Comparison of ENCODE assay signal across 8 cellular contexts in the genomic region with DNA sequence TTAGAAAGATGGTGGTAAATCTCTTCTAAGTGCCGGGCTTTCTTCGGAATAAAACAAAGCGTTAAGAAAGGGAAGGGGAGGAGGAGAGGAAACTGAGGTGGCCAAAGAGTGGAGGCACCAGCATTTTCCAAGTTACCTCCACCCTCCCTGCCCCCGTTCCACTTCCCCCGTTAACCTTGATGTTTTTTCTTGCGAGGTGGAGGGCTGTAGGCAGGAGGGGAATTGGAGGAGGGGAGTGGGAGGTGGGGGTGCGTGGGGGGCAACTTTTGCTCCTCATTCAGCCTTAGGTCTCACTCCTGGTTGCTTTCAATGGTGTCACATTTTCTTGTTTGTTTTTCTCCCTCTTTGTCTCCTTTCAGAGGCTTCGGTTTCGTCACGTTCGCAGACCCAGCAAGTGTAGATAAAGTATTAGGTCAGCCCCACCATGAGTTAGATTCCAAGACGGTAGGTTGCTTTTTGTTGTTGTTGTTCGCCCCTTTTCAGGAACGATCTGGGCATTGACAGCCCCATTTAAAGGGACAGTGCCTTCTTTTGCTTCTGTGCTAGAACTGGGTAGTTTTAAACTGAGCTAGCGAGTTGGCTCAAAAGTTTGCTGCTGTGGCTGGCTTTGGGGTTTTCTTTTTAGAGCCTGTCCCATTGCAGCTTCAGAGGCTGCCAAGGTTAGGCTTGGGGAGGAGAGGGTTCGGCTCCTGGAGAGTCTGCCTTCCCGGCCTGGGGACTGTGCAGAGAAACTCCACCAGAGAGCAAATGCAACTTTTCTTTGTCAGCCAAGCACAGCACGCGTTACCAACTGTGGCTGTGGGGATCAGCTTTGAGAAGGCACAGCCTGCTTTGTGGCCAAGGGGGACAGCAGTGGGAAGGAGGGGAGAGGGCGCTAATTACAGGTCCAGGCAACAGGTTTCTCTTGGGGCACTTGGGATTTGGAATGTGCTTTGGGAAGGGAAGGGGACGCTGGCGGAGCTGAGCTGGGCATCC. TPM values are rescaled to one million over a fixed set of nuclear protein-coding genes. Genes with fewer than 3 reads are reported as not detected.
DNase-seq lines count a peak whose midpoint lies in the region; ATAC-seq and TF ChIP-seq lines count a peak whose summit lies in the region.

No MANE protein-coding gene starts in this region.

- no peak overlapping the region for H3K23ac ChIP-seq in H9 (ENCODE audit: insufficient read length, low read depth, low read length)

- WGBS in H9 (ENCODE audit: extremely low coverage, insufficient read length, low lambda C conversion rate): no CpG with 5 or more reads among the region's 22 CpGs

- H3K27me3 Mint-ChIP-seq in H9 (ENCODE audit: low read depth): peaks cover 22% of the 10 kb centered on the region
- no peaks in the 10 kb centered on the region for H3K27me3 Mint-ChIP-seq in stimulated activated naive B cell treated with anti-CD40 and anti-IgM and Interleukin-4, amounts not matched to agents 10 μg/mL and 1 μg/mL and 100 μg/mL, for 72 hours

- peaks cover 3% of the 10 kb centered on the region for H3K27me3 ChIP-seq in H9 (ENCODE audit: insufficient read depth, low read length)
- H3K27me3 ChIP-seq in iPS-20b (ENCODE audit: insufficient read depth, low read length): peaks cover 16% of the 10 kb centered on the region

- TF ChIP-seq CTCF in AG09309 (IDR thresholded peaks at IDR 0.05; ENCODE audit: control insufficient read depth, insufficient read depth, low read depth, low read length, missing control alignments): no peak
- TF ChIP-seq CTCF in H9 (conservative IDR thresholded peaks at IDR 0.05): no peak

- no peaks in the 10 kb centered on the region for H3K79me1 ChIP-seq in H9 (ENCODE audit: insufficient read depth, low read depth, low read length, poor library complexity, severe bottlenecking)

- peaks cover 24 to 38% (median 31%) of the 10 kb centered on the region in 3 experiments; a peak in 6 of 7 replicates for H3K36me3 Mint-ChIP-seq in H9 (ENCODE audit: insufficient read depth in 1 of 3, low read depth in 3 of 3)
- peaks cover 31 to 45% of the 10 kb centered on the region in 2 donors for H3K36me3 Mint-ChIP-seq in activated naive CD4-positive, alpha-beta T cell treated with anti-CD3 and anti-CD28 coated beads, Interleukin-2, amount 50 U/mL, for 72 hours
- H3K36me3 Mint-ChIP-seq in stimulated activated naive B cell treated with anti-CD40 and anti-IgM and Interleukin-4, amounts not matched to agents 10 μg/mL and 1 μg/mL and 100 μg/mL, for 72 hours: peaks cover 23 to 35% of the 10 kb centered on the region in 2 donors

- ATAC-seq in activated naive CD4-positive, alpha-beta T cell treated with anti-CD3 and anti-CD28 coated beads, Interleukin-2, amount 50 U/mL, for 72 hours: no peak
- ATAC-seq in stimulated activated naive B cell treated with anti-CD40 and anti-IgM and Interleukin-4, amounts not matched to agents 10 μg/mL and 1 μg/mL and 100 μg/mL, for 72 hours (replicated peaks): no peak
- ATAC-seq in HG03135 (IDR thresholded peaks at IDR 0.05; ENCODE audit: unreplicated experiment) (no peak), esophagus mucosa (no peak), HG03439 (IDR thresholded peaks at IDR 0.05; ENCODE audit: unreplicated experiment) (no peak)

- H3T11ph ChIP-seq in H9 (ENCODE audit: low read length): no peak overlapping the region

- H3K4me1 Mint-ChIP-seq in H9: peaks cover 58 to 80% of the 10 kb centered on the region in 2 experiments
- peaks cover 40 to 61% of the 10 kb centered on the region in 2 donors for H3K4me1 Mint-ChIP-seq in stimulated activated naive B cell treated with anti-CD40 and anti-IgM and Interleukin-4, amounts not matched to agents 10 μg/mL and 1 μg/mL and 100 μg/mL, for 72 hours

- H4K20me1 ChIP-seq in H9 (ENCODE audit: control insufficient read depth, insufficient read depth, insufficient read length): no peaks in the 10 kb centered on the region

- no peaks in the 10 kb centered on the region for H3K9me3 ChIP-seq in H9 (ENCODE audit: control insufficient read depth, low read depth, low read length)
- H3K9me3 ChIP-seq in iPS-20b (ENCODE audit: insufficient read depth, low read depth, low read length): no peaks in the 10 kb centered on the region

- H4K91ac ChIP-seq in H9 (ENCODE audit: insufficient read length, low read depth, low read length): no peak overlapping the region

- H3K27ac ChIP-seq in H9 (ENCODE audit: insufficient read length, low read depth, low read length) (no peak overlapping the region), iPS-20b (ENCODE audit: low read length) (no peak overlapping the region)

- H3K56ac ChIP-seq in H9 (ENCODE audit: insufficient read length, low read depth, low read length): no peak overlapping the region

- H3K4me1 ChIP-seq in H9 (ENCODE audit: insufficient read depth, low read length): peaks cover 15% of the 10 kb centered on the region
- peaks cover 32% of the 10 kb centered on the region for H3K4me1 ChIP-seq in iPS-20b (ENCODE audit: insufficient read depth, low read length)

- H3K18ac ChIP-seq in H9 (ENCODE audit: insufficient read length, low read depth, low read length): peak overlapping the region; percentile 94

- peak overlapping the region; percentile 62; the same call in 1 of the 2 replicates for H3K4ac ChIP-seq in H9 (ENCODE audit: low read depth, low read length)

- H3K9me3 Mint-ChIP-seq in H9: no peaks in the 10 kb centered on the region; a peak in 1 of 5 replicates
- no peaks in the 10 kb centered on the region for H3K9me3 Mint-ChIP-seq in activated naive CD4-positive, alpha-beta T cell treated with anti-CD3 and anti-CD28 coated beads, Interleukin-2, amount 50 U/mL, for 72 hours
- H3K9me3 Mint-ChIP-seq in stimulated activated naive B cell treated with anti-CD40 and anti-IgM and Interleukin-4, amounts not matched to agents 10 μg/mL and 1 μg/mL and 100 μg/mL, for 72 hours: no peaks in the 10 kb centered on the region

- DNase-seq in AG09309 (ENCODE audit: low read depth) (no peak), H9 (no peak)
- DNase-seq in activated naive CD4-positive, alpha-beta T cell treated with anti-CD3 and anti-CD28 coated beads, Interleukin-2, amount 50 U/mL, for 72 hours (ENCODE audit: low spot score in 2 of 2): no peak
- no peak for DNase-seq in stimulated activated naive B cell treated with anti-CD40 and anti-IgM and Interleukin-4, amounts not matched to agents 10 μg/mL and 1 μg/mL and 100 μg/mL, for 72 hours

- no peak overlapping the region for H2BK15ac ChIP-seq in H9 (ENCODE audit: low read depth, low read length)

- no peak overlapping the region for H2BK5ac ChIP-seq in H9 (ENCODE audit: insufficient read length, low read length)

- H3K23me2 ChIP-seq in H9 (ENCODE audit: insufficient read length, low read depth, low read length, poor library complexity, severe bottlenecking): peaks cover 21% of the 10 kb centered on the region

- no peak overlapping the region for H4K8ac ChIP-seq in H9 (replicated peaks; ENCODE audit: insufficient read length, low read depth, low read length)

- H2BK120ac ChIP-seq in H9 (ENCODE audit: low read depth, low read length, poor library complexity, severe bottlenecking): peak overlapping the region; percentile 78

- H3K79me2 ChIP-seq in H9 (ENCODE audit: insufficient read depth, low read length): no peaks in the 10 kb centered on the region

- H2BK20ac ChIP-seq in H9 (ENCODE audit: low read depth, low read length, poor library complexity, severe bottlenecking): peak overlapping the region; percentile 86

- H2AFZ ChIP-seq in H9 (ENCODE audit: low read length): no peak overlapping the region

- peaks cover 30% of the 10 kb centered on the region for H3K36me3 ChIP-seq in iPS-20b (ENCODE audit: insufficient read depth, low read depth, low read length)

- peak overlapping the region; percentile 66 for H3K9ac ChIP-seq in H9 (ENCODE audit: extremely low read depth, insufficient read length, low read length)
- H3K9ac ChIP-seq in iPS-20b (ENCODE audit: low read depth, low read length): peak overlapping the region; percentile 80

- H3K27ac Mint-ChIP-seq in H9: peak overlapping the region; percentile 71 to 98 (median 95)
- H3K27ac Mint-ChIP-seq in activated naive CD4-positive, alpha-beta T cell treated with anti-CD3 and anti-CD28 coated beads, Interleukin-2, amount 50 U/mL, for 72 hours: peak overlapping the region; percentile 88 to 94
- peak overlapping the region; percentile 91 for H3K27ac Mint-ChIP-seq in stimulated activated naive B cell treated with anti-CD40 and anti-IgM and Interleukin-4, amounts not matched to agents 10 μg/mL and 1 μg/mL and 100 μg/mL, for 72 hours

- no peak overlapping the region for H4K5ac ChIP-seq in H9 (ENCODE audit: insufficient read length, low read depth, low read length)

- H3K4me3 Mint-ChIP-seq in H9: peak overlapping the region; percentile 81 to 89
- peak overlapping the region; percentile 88 to 93 for H3K4me3 Mint-ChIP-seq in stimulated activated naive B cell treated with anti-CD40 and anti-IgM and Interleukin-4, amounts not matched to agents 10 μg/mL and 1 μg/mL and 100 μg/mL, for 72 hours

- H3K4me2 ChIP-seq in H9 (ENCODE audit: insufficient read depth, insufficient read length, low read length): peak overlapping the region; percentile 73

- no peak overlapping the region for H2AK5ac ChIP-seq in H9 (ENCODE audit: insufficient read length, low read length)

- H3K4me3 ChIP-seq in AG09309 (ENCODE audit: control insufficient read depth, low read depth, low read length): peak overlapping the region; percentile 52
- H3K4me3 ChIP-seq in iPS-20b (ENCODE audit: low read length): peak overlapping the region; percentile 85

- peak overlapping the region; percentile 92 for H3K14ac ChIP-seq in H9 (ENCODE audit: insufficient read depth, low read length)

- H2BK12ac ChIP-seq in H9 (ENCODE audit: insufficient read length, low read depth, low read length): peak overlapping the region; percentile 89

RNA-seq across cellular contexts. Expression of gene MSI2, which starts 1.9 kb away (rescaled TPM):
- total RNA-seq in H9 (2021) (82.6 and 98.5 TPM in 2 replicates), esophagus mucosa (30.4 TPM)
- 10 to 100 TPM; 54.1 to 74.8 TPM for total RNA-seq in activated naive CD4-positive, alpha-beta T cell treated with anti-CD3 and anti-CD28 coated beads, Interleukin-2, amount 50 U/mL, for 72 hours
